ENCODE assay signal across 1 cellular context in genomic region chr15:55402707-55403106, GRCh38.
TF ChIP-seq lines count a peak whose summit lies in the region.

No MANE protein-coding gene starts in this region.

TF ChIP-seq in GM12878, 131 proteins besides CTCF, POLR2A, EP300 and RAD21:
- TF ChIP-seq, protein P1, sequence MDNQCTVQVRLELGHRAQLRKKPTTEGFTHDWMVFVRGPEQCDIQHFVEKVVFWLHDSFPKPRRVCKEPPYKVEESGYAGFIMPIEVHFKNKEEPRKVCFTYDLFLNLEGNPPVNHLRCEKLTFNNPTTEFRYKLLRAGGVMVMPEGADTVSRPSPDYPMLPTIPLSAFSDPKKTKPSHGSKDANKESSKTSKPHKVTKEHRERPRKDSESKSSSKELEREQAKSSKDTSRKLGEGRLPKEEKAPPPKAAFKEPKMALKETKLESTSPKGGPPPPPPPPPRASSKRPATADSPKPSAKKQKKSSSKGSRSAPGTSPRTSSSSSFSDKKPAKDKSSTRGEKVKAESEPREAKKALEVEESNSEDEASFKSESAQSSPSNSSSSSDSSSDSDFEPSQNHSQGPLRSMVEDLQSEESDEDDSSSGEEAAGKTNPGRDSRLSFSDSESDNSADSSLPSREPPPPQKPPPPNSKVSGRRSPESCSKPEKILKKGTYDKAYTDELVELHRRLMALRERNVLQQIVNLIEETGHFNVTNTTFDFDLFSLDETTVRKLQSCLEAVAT (IDR thresholded peaks at IDR 0.05): no peak
- TF ChIP-seq RUNX3 (IDR thresholded peaks at IDR 0.05; ENCODE audit: low read length) (peak; percentile 16; the same call in 1 of the 2 replicates), DPF2 (IDR thresholded peaks at IDR 0.05) (0 out of 2 replicates have a peak, but pooled peaks have one; percentile 11)
